ENCODE assay signal across 2 cellular contexts in genomic region chr22:38973289-38974169, GRCh38.
TF ChIP-seq lines count a peak whose summit lies in the region.

No MANE protein-coding gene starts in this region.

TF ChIP-seq in K562, 482 proteins besides CTCF, POLR2A, EP300 and RAD21:
- TF ChIP-seq USF2 (CRISPR knock-in tag; IDR thresholded peaks at IDR 0.05), result no peak
- no peak for TF ChIP-seq ZNF253 (CRISPR knock-in tag; conservative IDR thresholded peaks at IDR 0.05)
- TF ChIP-seq E2F8 (IDR thresholded peaks at IDR 0.05; ENCODE audit: low read depth, partially characterized antibody), result no peak
- peak in 1 of 2 experiments; percentile 25 for TF ChIP-seq E2F6 (IDR thresholded peaks at IDR 0.05; ENCODE audit: borderline replicate concordance in 1 of 2, extremely low read depth in 1 of 2, insufficient read depth in 1 of 2, insufficient read length in 1 of 2, low read depth in 1 of 2, low read length in 1 of 2, poor library complexity in 1 of 2, severe bottlenecking in 1 of 2)
- TF ChIP-seq ZNF609 (CRISPR knock-in tag; IDR thresholded peaks at IDR 0.05; ENCODE audit: borderline replicate concordance), result no peak
- TF ChIP-seq SNIP1 (IDR thresholded peaks at IDR 0.05; ENCODE audit: low read depth), result no peak
- TF ChIP-seq STAG1 (CRISPR knock-in tag; IDR thresholded peaks at IDR 0.05; ENCODE audit: borderline replicate concordance), result peak; percentile 34; the same call in 1 of the 2 replicates
- TF ChIP-seq CREM (IDR thresholded peaks at IDR 0.05; ENCODE audit: low read depth), result peak; percentile 37; the same call in 1 of the 2 replicates
- no peak for TF ChIP-seq ARID3A (IDR thresholded peaks at IDR 0.05; ENCODE audit: borderline replicate concordance, low read depth, low read length)
- TF ChIP-seq TAF9B (IDR thresholded peaks at IDR 0.05; ENCODE audit: partially characterized antibody), result no peak
- 0 out of 2 replicates have a peak, but pooled peaks have one; percentile 49 for TF ChIP-seq FOXK1 (CRISPR knock-in tag; IDR thresholded peaks at IDR 0.05; ENCODE audit: borderline replicate concordance)
- TF ChIP-seq ZSCAN29 (IDR thresholded peaks at IDR 0.05), result no peak
- peak; percentile 50 for TF ChIP-seq SMC3 (conservative IDR thresholded peaks at IDR 0.05; ENCODE audit: insufficient read depth, low read depth, low read length)
- no peak for TF ChIP-seq SETDB1 (IDR thresholded peaks at IDR 0.05; ENCODE audit: low read length)

TF ChIP-seq in SK-N-SH, 30 proteins besides CTCF, POLR2A, EP300 and RAD21:
- no peak for TF ChIP-seq ZBTB33 (IDR thresholded peaks at IDR 0.05; ENCODE audit: borderline replicate concordance, low read depth)
- no peak for TF ChIP-seq EZH2phosphoT487 (IDR thresholded peaks at IDR 0.05; ENCODE audit: borderline replicate concordance, low read depth)
- no peak for TF ChIP-seq RFX5 (IDR thresholded peaks at IDR 0.05; ENCODE audit: low read length)
- TF ChIP-seq CHD2 (IDR thresholded peaks at IDR 0.05; ENCODE audit: low read length, partially characterized antibody), result no peak
- no peak for TF ChIP-seq GATA2 (CRISPR knock-in tag; IDR thresholded peaks at IDR 0.05)
- TF ChIP-seq SMC3 (IDR thresholded peaks at IDR 0.05; ENCODE audit: low read depth, low read length), result no peak
- TF ChIP-seq TEAD4 (IDR thresholded peaks at IDR 0.05; ENCODE audit: borderline replicate concordance, insufficient read depth), result no peak
- no peak for TF ChIP-seq FOXM1 (IDR thresholded peaks at IDR 0.05; ENCODE audit: low read depth)
- no peak for TF ChIP-seq SIN3A (IDR thresholded peaks at IDR 0.05; ENCODE audit: borderline replicate concordance, low read depth, low read length)
- no peak for TF ChIP-seq NFIC (IDR thresholded peaks at IDR 0.05; ENCODE audit: borderline replicate concordance)
- TF ChIP-seq PBX3 (IDR thresholded peaks at IDR 0.05), result no peak
